Comparison of ENCODE assay signal across 8 cellular contexts in genomic region chr1:65003316-65003664, GRCh38. TPM values are rescaled to one million over a fixed set of nuclear protein-coding genes. Genes with fewer than 3 reads are reported as not detected.
DNase-seq lines count a peak whose midpoint lies in the region; ATAC-seq and TF ChIP-seq lines count a peak whose summit lies in the region.

No MANE protein-coding gene starts in this region.

- peak overlapping the region; percentile 98 to 100 for H3K27ac ChIP-seq in breast epithelium
- peak overlapping the region; percentile 96 for H3K27ac ChIP-seq in lower lobe of right lung
- peak overlapping the region; percentile 81 to 92 (median 88) for H3K27ac ChIP-seq in transverse colon

- H3K27me3 ChIP-seq in breast epithelium (no peaks in the 10 kb centered on the region), lower lobe of right lung (ENCODE audit: low read depth) (no peaks in the 10 kb centered on the region), transverse colon (no peaks in the 10 kb centered on the region)

- DNase-seq in activated naive CD4-positive, alpha-beta T cell treated with anti-CD3 and anti-CD28 coated beads for 36 hours = no peak
- no peak for DNase-seq in activated naive CD4-positive, alpha-beta T cell treated with anti-CD3 and anti-CD28 coated beads, Interleukin-2, amount 50 U/mL, for 16 hours
- DNase-seq in breast epithelium (ENCODE audit: low spot score in 2 of 2) (no peak), lower lobe of right lung (no peak), transverse colon (no peak), NCI-H1694 treated with DMSO at 0.1 percent for 48 hours (lab: John Stamatoyannopoulos, UW) (no peak), HPDE6-E6E7 (ENCODE audit: extremely low spot score) (no peak)
- DNase-seq in NK-92 treated with Interleukin-12 subunit alpha and Interleukin-12 subunit beta, amount 100 ng/mL, for 24 hours (lab: John Stamatoyannopoulos, UW) = no peak

- 25% methylated on average over 11 of the region's 11 CpGs; no CpG with 5 or more reads in 1 of the 2 donors for WGBS in transverse colon (ENCODE audit: low coverage in 1 of 2), 2 donors

- CTCF ChIA-PET in activated naive CD4-positive, alpha-beta T cell treated with anti-CD3 and anti-CD28 coated beads for 36 hours (lab: Charles Lee) = interaction anchor here (2.5 kb wide), 1 partner anchor 18 kb away, joined by 6 read pairs; no protein-coding TSS in a partner anchor

- H3K36me3 ChIP-seq in breast epithelium = no peaks in the 10 kb centered on the region
- no peaks in the 10 kb centered on the region for H3K36me3 ChIP-seq in lower lobe of right lung
- H3K36me3 ChIP-seq in transverse colon = no peaks in the 10 kb centered on the region

- TF ChIP-seq POLR2A in breast epithelium (IDR thresholded peaks at IDR 0.05) (no peak), transverse colon (IDR thresholded peaks at IDR 0.05) (no peak)

- no peaks in the 10 kb centered on the region for H3K9me3 ChIP-seq in breast epithelium
- H3K9me3 ChIP-seq in lower lobe of right lung = no peaks in the 10 kb centered on the region
- H3K9me3 ChIP-seq in transverse colon = no peaks in the 10 kb centered on the region

- H3K4me1 Mint-ChIP-seq in activated naive CD4-positive, alpha-beta T cell treated with anti-CD3 and anti-CD28 coated beads for 36 hours (ENCODE audit: low read depth) = peaks cover 38% of the 10 kb centered on the region

- H3K4me3 ChIP-seq in breast epithelium (peak overlapping the region; percentile 54 to 89 (median 66)), lower lobe of right lung (peak overlapping the region; percentile 68), transverse colon (peak overlapping the region in 3 of 4 donors; percentile 45 to 71 (median 58))

- peak overlapping the region; percentile 82 for H3K4me3 Mint-ChIP-seq in activated naive CD4-positive, alpha-beta T cell treated with anti-CD3 and anti-CD28 coated beads for 36 hours

- H3K27ac Mint-ChIP-seq in activated naive CD4-positive, alpha-beta T cell treated with anti-CD3 and anti-CD28 coated beads for 36 hours = peak overlapping the region; percentile 48

- H3K9me3 Mint-ChIP-seq in activated naive CD4-positive, alpha-beta T cell treated with anti-CD3 and anti-CD28 coated beads for 36 hours = peaks cover 10% of the 10 kb centered on the region

- TF ChIP-seq CTCF in breast epithelium (IDR thresholded peaks at IDR 0.05) = no peak
- no peak for TF ChIP-seq CTCF in lower lobe of right lung (IDR thresholded peaks at IDR 0.05)
- no peak for TF ChIP-seq CTCF in transverse colon (IDR thresholded peaks at IDR 0.05)

- intact Hi-C loops in activated naive CD4-positive, alpha-beta T cell treated with anti-CD3 and anti-CD28 coated beads for 36 hours (cut with micrococcal nuclease) = loop anchor here (2.0 to 5.0 kb wide), 6 partner anchors 38 to 461 kb away; partner anchors contain the start of genes LEPR and LEPROT
- intact Hi-C loops in breast epithelium (cut with DNase I; ENCODE audit: low total_unique reads) (no loop called here), lower lobe of right lung (cut with DNase I) (no loop called here), transverse colon (cut with DNase I; ENCODE audit: low total_unique reads) (no loop called here)

- no peak for ATAC-seq in lower lobe of right lung

- H3K4me1 ChIP-seq in breast epithelium (peaks cover 6% of the 10 kb centered on the region in 2 donors), lower lobe of right lung (peaks cover 32% of the 10 kb centered on the region), transverse colon (peaks cover 0 to 14% (median 6%) of the 10 kb centered on the region in 4 donors)

- TF ChIP-seq EP300 in transverse colon (IDR thresholded peaks at IDR 0.05; ENCODE audit: low read depth) = no peak

- no peaks in the 10 kb centered on the region for H3K27me3 Mint-ChIP-seq in activated naive CD4-positive, alpha-beta T cell treated with anti-CD3 and anti-CD28 coated beads for 36 hours (ENCODE audit: low read depth)

- no peaks in the 10 kb centered on the region for H3K36me3 Mint-ChIP-seq in activated naive CD4-positive, alpha-beta T cell treated with anti-CD3 and anti-CD28 coated beads for 36 hours (ENCODE audit: low read depth)

- in situ Hi-C loops in transverse colon (cut with MboI; ENCODE audit: low pct_ligation_motif_present in 1 of 4, low pct_unique_long_range_greater_than_20kb in 1 of 4, low sequenced_read_pairs in 3 of 4) = no loop called here

RNA-seq across cellular contexts. Expression of gene JAK1, which starts 36.9 kb away (rescaled TPM):
- 100 to 1,000 TPM; 139 to 140 TPM for total RNA-seq in activated naive CD4-positive, alpha-beta T cell treated with anti-CD3 and anti-CD28 coated beads for 36 hours
- total RNA-seq in breast epithelium = 100 to 1,000 TPM; 179 to 258 (median 196) TPM
- total RNA-seq in lower lobe of right lung = 156 TPM
- total RNA-seq in transverse colon = 100 to 1,000 TPM in 3 of 4 donors, 10 to 100 TPM in 1; 52.9 to 169 (median 126) TPM
